15 cellular contexts compared by ENCODE assay signal in genomic region chr2:187390891-187391290, GRCh38. TPM values are rescaled to one million over a fixed set of nuclear protein-coding genes. Genes with fewer than 3 reads are reported as not detected.
DNase-seq lines count a peak whose midpoint lies in the region; ATAC-seq, FAIRE-seq and TF ChIP-seq lines count a peak whose summit lies in the region.
"Had no signal": no experiment of that assay in that cellular context is flagged by ENCODE, and none has a peak within 500 bp of the region (broad histone marks: within the 10 kb centered on the region; RNA-seq: fewer than 3 reads in every experiment).

No MANE protein-coding gene starts in this region.

- H3K9me2 ChIP-seq in PC-3 (replicated peaks; ENCODE audit: low read length) = no peaks in the 10 kb centered on the region

- H3F3A ChIP-seq in PC-3 (ENCODE audit: low read length, unreplicated experiment) = no peaks in the 10 kb centered on the region

- TF ChIP-seq POLR2A in endothelial cell of umbilical vein (IDR thresholded peaks at IDR 0.05; ENCODE audit: low read depth, low read length) (peak; percentile 10), stomach (IDR thresholded peaks at IDR 0.05) (no peak)

- H3K9me3 ChIP-seq in PC-3 (ENCODE audit: low read length) (no peaks in the 10 kb centered on the region), endothelial cell of umbilical vein (replicated peaks; ENCODE audit: control insufficient read depth, insufficient read depth, low read length) (no peaks in the 10 kb centered on the region), stomach (peaks cover 0 to 5% (median 0%) of the 10 kb centered on the region in 4 donors)

- H4K20me1 ChIP-seq in PC-3 (ENCODE audit: low read length) (no peaks in the 10 kb centered on the region), endothelial cell of umbilical vein (replicated peaks; ENCODE audit: control insufficient read depth, extremely low read depth, insufficient read depth, low read length) (peaks cover 9% of the 10 kb centered on the region)

- no peak overlapping the region for H3K4me2 ChIP-seq in PC-3 (ENCODE audit: low read length)
- H3K4me2 ChIP-seq in endothelial cell of umbilical vein (ENCODE audit: insufficient read depth, low read length) = peak overlapping the region; percentile 11

- POLR2A ChIA-PET in PC-3 (lab: Charles Lee; ENCODE audit: unreplicated experiment) (no interaction called here), endothelial cell of umbilical vein (lab: Charles Lee) (interaction anchor here (1.0 kb wide), 1 partner anchor 57 kb away, joined by 4 read pairs; the partner anchor contains the start of gene CALCRL)

- H3K9me1 ChIP-seq in endothelial cell of umbilical vein (replicated peaks; ENCODE audit: control insufficient read depth, extremely low read depth, insufficient read depth, low read length) = peaks cover 2% of the 10 kb centered on the region

- CTCF ChIA-PET in PC-3 (lab: Charles Lee) = no interaction called here
- CTCF ChIA-PET in endothelial cell of umbilical vein (lab: Charles Lee) = interaction anchor here (0.6 to 1.4 kb wide), 2 partner anchors 13 to 36 kb away, joined by 3 to 5 read pairs; no protein-coding TSS in a partner anchor

- no peak overlapping the region for H2AFZ ChIP-seq in PC-3 (ENCODE audit: low read length)
- H2AFZ ChIP-seq in endothelial cell of umbilical vein (ENCODE audit: low read depth, low read length) = no peak overlapping the region

- intact Hi-C loops in PC-3 (cut with micrococcal nuclease) (no loop called here), endothelial cell of umbilical vein (cut with micrococcal nuclease) (no loop called here), stomach (cut with DNase I; ENCODE audit: low total_unique reads) (no loop called here)

- ATAC-seq in PC-3 (peak; percentile 99), HG02840 (IDR thresholded peaks at IDR 0.05; ENCODE audit: low FRiP score, unreplicated experiment) (no peak)
- ATAC-seq: activated naive CD4-positive, alpha-beta T cell treated with anti-CD3 and anti-CD28 coated beads, Interleukin-2, amount 50 U/mL, for 72 hours; stimulated activated naive CD8-positive, alpha-beta T cell treated with anti-CD3 and anti-CD28 coated beads, Interleukin-15, amount 100 ng/mL, for 72 hours had no signal

- H3K4me3 ChIP-seq in PC-3 (ENCODE audit: low read length) = no peak overlapping the region
- no peak overlapping the region for H3K4me3 ChIP-seq in endothelial cell of umbilical vein (replicated peaks in 1 of 3; ENCODE audit: insufficient read depth in 1 of 3, low read depth in 1 of 3, low read length in 3 of 3)
- H3K4me3 ChIP-seq in stomach = no peak overlapping the region

- TF ChIP-seq EP300 in stomach (IDR thresholded peaks at IDR 0.05) = no peak

- H3K4me1 ChIP-seq in PC-3 (ENCODE audit: insufficient read depth, low read length) (peaks cover 4% of the 10 kb centered on the region; the same call in 1 of the 2 replicates), endothelial cell of umbilical vein (ENCODE audit: control insufficient read depth, extremely low read depth, insufficient read depth, low read length) (peaks cover 35% of the 10 kb centered on the region), stomach (no peaks in the 10 kb centered on the region)

- FAIRE-seq in endothelial cell of umbilical vein (lab: Jason Lieb, UNC) = no peak

- no peak overlapping the region for H3K9ac ChIP-seq in PC-3 (ENCODE audit: low read length)
- H3K9ac ChIP-seq in endothelial cell of umbilical vein (replicated peaks; ENCODE audit: extremely low read depth, insufficient read depth, low read length) = no peak overlapping the region

- TF ChIP-seq CTCF in PC-3 (conservative IDR thresholded peaks at IDR 0.05; ENCODE audit: low read depth, low read length) = no peak
- TF ChIP-seq CTCF in endothelial cell of umbilical vein (IDR thresholded peaks at IDR 0.05; ENCODE audit: extremely low read depth in 1 of 2, insufficient read depth in 1 of 2, low read depth in 1 of 2, low read length in 2 of 2) = no peak
- no peak for TF ChIP-seq CTCF in stomach (IDR thresholded peaks at IDR 0.05)

- no peaks in the 10 kb centered on the region for H3K79me2 ChIP-seq in PC-3 (ENCODE audit: low read length)
- peaks cover 54% of the 10 kb centered on the region for H3K79me2 ChIP-seq in endothelial cell of umbilical vein (ENCODE audit: control insufficient read depth, insufficient read depth, low read length)

- dilution Hi-C loops in endothelial cell of umbilical vein (cut with MboI; ENCODE audit: extremely low pct_ligation_motif_present, low sequenced_read_pairs) = no loop called here

- DNase-seq in NCI-H1092 treated with DMSO at 0.1 percent for 48 hours (lab: John Stamatoyannopoulos, UW) (peak; percentile 4), NCI-H1092 (lab: John Stamatoyannopoulos, UW) (no peak), PC-3 (peak; percentile 84), endothelial cell of umbilical vein (ENCODE audit: low read depth, low spot score) (peak; percentile 56), renal cortical epithelial cell (ENCODE audit: low read depth) (peak; percentile 94), stomach (no peak)
- no peak for DNase-seq in activated CD4-positive, alpha-beta T cell treated with anti-CD3 and anti-CD28 coated beads, Interleukin-2, amount 50 U/mL, for 48 hours
- DNase-seq: effector memory CD4-positive, alpha-beta T cell; islet precursor cell; NCI-H2107; nephron progenitor cell; stimulated activated naive CD8-positive, alpha-beta T cell treated with anti-CD3 and anti-CD28 coated beads, Interleukin-15, amount 100 ng/mL, for 72 hours had no signal

- no peaks in the 10 kb centered on the region for H3K27me3 ChIP-seq in PC-3 (ENCODE audit: low read length)
- H3K27me3 ChIP-seq in endothelial cell of umbilical vein (ENCODE audit: control insufficient read depth in 2 of 2, insufficient read depth in 2 of 2, low read length in 2 of 2) = no peaks in the 10 kb centered on the region
- no peaks in the 10 kb centered on the region for H3K27me3 ChIP-seq in stomach

- BruUV-seq in PC-3 (replicated peaks; lab: Mats Ljungman, UMichigan) = no TSS peak
- no TSS peak for BruUV-seq in endothelial cell of umbilical vein (replicated peaks; lab: Mats Ljungman, UMichigan)

- no peaks in the 10 kb centered on the region for H3K36me3 ChIP-seq in PC-3 (ENCODE audit: low read depth, low read length)
- peaks cover 8 to 19% of the 10 kb centered on the region in 2 experiments for H3K36me3 ChIP-seq in endothelial cell of umbilical vein (ENCODE audit: control insufficient read depth in 2 of 2, extremely low read depth in 1 of 2, insufficient read depth in 2 of 2, low read length in 2 of 2)
- no peaks in the 10 kb centered on the region for H3K36me3 ChIP-seq in stomach

- H3K27ac ChIP-seq in PC-3 (ENCODE audit: low read length) (no peak overlapping the region), endothelial cell of umbilical vein (ENCODE audit: insufficient read depth, low read depth, low read length) (peak overlapping the region; percentile 11), stomach (no peak overlapping the region)
- H3K27ac ChIP-seq: 22Rv1 had no signal

- 35 to 52% (median 50%) methylated on average over 1 of the region's 1 CpG for WGBS in stomach, 5 donors

TF ChIP-seq in endothelial cell of umbilical vein, 7 proteins besides CTCF, POLR2A, EP300 and RAD21:
- TF ChIP-seq EZH2 (IDR thresholded peaks at IDR 0.05; ENCODE audit: borderline replicate concordance, low read depth, low read length, severe bottlenecking) (no peak), POLR2AphosphoS5 (IDR thresholded peaks at IDR 0.05; ENCODE audit: insufficient read depth, low read depth, low read length) (peak; percentile 29), JUN (IDR thresholded peaks at IDR 0.05; ENCODE audit: borderline replicate concordance, insufficient read depth, insufficient read length, low read depth) (peak; percentile 72), MAX (IDR thresholded peaks at IDR 0.05; ENCODE audit: insufficient read depth, insufficient read length) (peak; percentile 76), FOS (IDR thresholded peaks at IDR 0.05; ENCODE audit: borderline replicate concordance, insufficient read depth, low read length) (peak; percentile 73)

RNA-seq across cellular contexts. Expression of gene CALCRL, which starts 57.2 kb away (rescaled TPM):
- not detected in 2 replicates for total RNA-seq in PC-3 (2014; rRNA removed)
- total RNA-seq in endothelial cell of umbilical vein = 244 and 252 TPM in 2 replicates
- 194 and 222 TPM in 2 replicates for polyA plus RNA-seq in endothelial cell of umbilical vein
- polyA plus RNA-seq in endothelial cell of umbilical vein (2011; cell fraction: cytosol; rRNA removed) = 126 and 128 TPM in 2 replicates
- 143 and 153 TPM in 2 replicates for polyA plus RNA-seq in endothelial cell of umbilical vein (2011; cell fraction: nucleus; rRNA removed)
- 78.3 and 90.6 TPM in 2 replicates for polyA plus RNA-seq in endothelial cell of umbilical vein (2012)
- polyA minus RNA-seq in endothelial cell of umbilical vein = 371 and 410 TPM in 2 replicates
- not detected for polyA minus RNA-seq in endothelial cell of umbilical vein (2011; cell fraction: cytosol; rRNA and poly(A)+ RNA removed)
- polyA minus RNA-seq in endothelial cell of umbilical vein (2011; cell fraction: nucleus; rRNA and poly(A)+ RNA removed) = 452 and 634 TPM in 2 replicates
- total RNA-seq in renal cortical epithelial cell = 5.4 and 41.2 TPM in 2 replicates
- 10 to 100 TPM in 2 of 5 donors, 1 to 10 TPM in 3; 2.3 to 88.3 (median 5.3) TPM for total RNA-seq in stomach
- 1 to 10 TPM; 1.6 to 2.6 (median 2.0) TPM for polyA plus RNA-seq in stomach

Comparison
In these comparisons a context has a peak if more than half of its experiments do, and no peak if none do; other contexts are left out.
1. DNase-seq: peak in NCI-H1092 treated with DMSO at 0.1 percent for 48 hours (single experiment), PC-3 (single experiment), endothelial cell of umbilical vein (single experiment) and renal cortical epithelial cell (single experiment); none in NCI-H1092 (single experiment), stomach (single experiment) and activated CD4-positive, alpha-beta T cell treated with anti-CD3 and anti-CD28 coated beads, Interleukin-2, amount 50 U/mL, for 48 hours (0 of 2).